29 cellular contexts compared by ENCODE assay signal in genomic region chr7:140961117-140961516, GRCh38.
"Had no signal": no experiment of that assay in that cellular context is flagged by ENCODE, and none has a peak within 500 bp of the region (broad histone marks: within the 10 kb centered on the region; RNA-seq: fewer than 3 reads in every experiment).

No MANE protein-coding gene starts in this region.

- H3K27me3 ChIP-seq: colonic mucosa, dorsolateral prefrontal cortex, esophagus muscularis mucosa, esophagus squamous epithelium, foreskin keratinocyte, gastrocnemius medialis, gastroesophageal sphincter, heart left ventricle, heart right ventricle, hepatocyte had no signal

- H3K79me2 ChIP-seq: hepatocyte had no signal

- H2AFZ ChIP-seq: hepatocyte had no signal

- H3K27ac ChIP-seq: colonic mucosa, coronary artery, dorsolateral prefrontal cortex, epithelial cell of prostate, esophagus muscularis mucosa, esophagus squamous epithelium, foreskin keratinocyte, gastrocnemius medialis, gastroesophageal sphincter, heart left ventricle, heart right ventricle, hepatocyte had no signal

- DNase-seq: colonic mucosa; cortex of kidney; dermis blood vessel endothelial cell; dorsolateral prefrontal cortex; effector CD4-positive, alpha-beta T cell; effector CD8-positive, alpha-beta T cell; effector memory CD4-positive, alpha-beta T cell; effector memory CD8-positive, alpha-beta T cell; endodermal cell; erythroblast; esophagus squamous epithelium; foreskin fibroblast; foreskin keratinocyte; foreskin melanocyte; gastrocnemius medialis; glutamatergic neuron; head of caudate nucleus; heart left ventricle; heart right ventricle had no signal

- H3K4me2 ChIP-seq: hepatocyte had no signal

- H3K4me1 ChIP-seq: colonic mucosa, esophagus muscularis mucosa, esophagus squamous epithelium, foreskin keratinocyte, gastrocnemius medialis, gastroesophageal sphincter, heart left ventricle, heart right ventricle had no signal

- ATAC-seq: effector memory CD8-positive, alpha-beta T cell; esophagus mucosa; foreskin keratinocyte; gastrocnemius medialis; gastroesophageal sphincter; heart left ventricle; heart right ventricle had no signal

- H3K9me3 ChIP-seq: colonic mucosa, esophagus muscularis mucosa, esophagus squamous epithelium had no signal

- H3K36me3 ChIP-seq: colonic mucosa, esophagus muscularis mucosa, esophagus squamous epithelium, gastrocnemius medialis, gastroesophageal sphincter, heart left ventricle, heart right ventricle had no signal

- FAIRE-seq: colon, endometrium, endothelial cell of umbilical vein, frontal cortex had no signal

- H3K4me3 ChIP-seq: colonic mucosa, coronary artery, dorsolateral prefrontal cortex, esophagus muscularis mucosa, esophagus squamous epithelium, gastrocnemius medialis, gastroesophageal sphincter, heart left ventricle, heart right ventricle, hepatocyte had no signal
